13 cellular contexts compared by ENCODE assay signal in genomic region chr4:168605411-168605810, GRCh38.
DNase-seq lines count a peak whose midpoint lies in the region; TF ChIP-seq lines count a peak whose summit lies in the region.
"Had no signal": no experiment of that assay in that cellular context is flagged by ENCODE, and none has a peak within 500 bp of the region (broad histone marks: within the 10 kb centered on the region; RNA-seq: fewer than 3 reads in every experiment).

No MANE protein-coding gene starts in this region.

- no peaks in the 10 kb centered on the region for H3K27me3 ChIP-seq in HUES64 (ENCODE audit: insufficient read depth, low read length)
- H3K27me3 ChIP-seq in subcutaneous abdominal adipose tissue (ENCODE audit: control insufficient read depth in 5 of 5, insufficient read depth in 4 of 5, low read length in 5 of 5): no peaks in the 10 kb centered on the region
- H3K27me3 ChIP-seq: testis had no signal

- H3K9me3 Mint-ChIP-seq in CD14-positive monocyte: no peaks in the 10 kb centered on the region
- H3K9me3 Mint-ChIP-seq: activated T-cell treated with anti-CD3 and anti-CD28 coated beads, Interleukin-2, amount 50 U/mL, for 72 hours; nephron had no signal

- H3K27ac Mint-ChIP-seq in CD14-positive monocyte: no peak overlapping the region
- H3K27ac Mint-ChIP-seq: activated T-cell treated with anti-CD3 and anti-CD28 coated beads, Interleukin-2, amount 50 U/mL, for 72 hours had no signal

- H3K4me3 ChIP-seq in HUES64 (ENCODE audit: low read length): no peak overlapping the region
- no peak overlapping the region for H3K4me3 ChIP-seq in choroid plexus epithelial cell (ENCODE audit: low read depth, low read length)
- no peak overlapping the region for H3K4me3 ChIP-seq in subcutaneous abdominal adipose tissue (ENCODE audit: low read depth in 1 of 5, low read length in 5 of 5)
- H3K4me3 ChIP-seq: testis had no signal

- H3K36me3 Mint-ChIP-seq in CD14-positive monocyte: no peaks in the 10 kb centered on the region

- 84% methylated on average over 3 of the region's 3 CpGs for WGBS in HUES64

- no peak overlapping the region for H3K9ac ChIP-seq in HUES64 (ENCODE audit: low read depth, low read length)
- H3K9ac ChIP-seq in subcutaneous abdominal adipose tissue (ENCODE audit: low read length in 5 of 5): no peak overlapping the region

- H3K36me3 ChIP-seq in HUES64 (ENCODE audit: insufficient read depth, low read length): no peaks in the 10 kb centered on the region
- no peaks in the 10 kb centered on the region for H3K36me3 ChIP-seq in subcutaneous abdominal adipose tissue (ENCODE audit: control insufficient read depth in 5 of 5, insufficient read depth in 5 of 5, low read length in 5 of 5)

- H3K9me3 ChIP-seq in HUES64 (ENCODE audit: insufficient read depth, low read depth, low read length): no peaks in the 10 kb centered on the region
- H3K9me3 ChIP-seq in subcutaneous abdominal adipose tissue (ENCODE audit: control insufficient read depth in 5 of 5, low read length in 5 of 5): no peaks in the 10 kb centered on the region
- H3K9me3 ChIP-seq: testis had no signal

- intact Hi-C loops in CD14-positive monocyte (cut with micrococcal nuclease): no loop called here

- no peak for TF ChIP-seq CTCF in choroid plexus epithelial cell (conservative IDR thresholded peaks at IDR 0.05; ENCODE audit: low read depth, low read length)
- no peak for TF ChIP-seq CTCF in CD14-positive monocyte (IDR thresholded peaks at IDR 0.05)

- H3K27ac ChIP-seq in HUES64 (ENCODE audit: low read depth, low read length) (peak overlapping the region; percentile 61), subcutaneous abdominal adipose tissue (ENCODE audit: low read depth, low read length) (peak overlapping the region; percentile 52)
- H3K27ac ChIP-seq: testis had no signal

- H3K4me3 Mint-ChIP-seq in CD14-positive monocyte: no peak overlapping the region
- H3K4me3 Mint-ChIP-seq: activated T-cell treated with anti-CD3 and anti-CD28 coated beads, Interleukin-2, amount 50 U/mL, for 72 hours; nephron had no signal

- H3K4me1 ChIP-seq in HUES64 (ENCODE audit: insufficient read depth, low read length) (peaks cover 49% of the 10 kb centered on the region), subcutaneous abdominal adipose tissue (ENCODE audit: control insufficient read depth in 5 of 5, insufficient read depth in 5 of 5, low read length in 5 of 5) (peaks cover 3 to 20% (median 18%) of the 10 kb centered on the region in 5 donors)
- H3K4me1 ChIP-seq: testis had no signal

- peaks cover 0 to 2% (median 2%) of the 10 kb centered on the region in 3 donors for H3K27me3 Mint-ChIP-seq in CD14-positive monocyte (ENCODE audit: low read depth in 3 of 3)

- peak; percentile 91 for DNase-seq in choroid plexus epithelial cell (ENCODE audit: low read depth)
- DNase-seq in kidney glomerular epithelial cell (lab: John Stamatoyannopoulos, UW): peak; percentile 62
- DNase-seq in NK-92 treated with Interleukin-12 subunit alpha and Interleukin-12 subunit beta, amount 100 ng/mL, for 24 hours (lab: John Stamatoyannopoulos, UW): no peak
- no peak for DNase-seq in CD14-positive monocyte (ENCODE audit: low spot score)
- no peak for DNase-seq in activated naive CD4-positive, alpha-beta T cell treated with anti-CD3 and anti-CD28 coated beads, Interleukin-2, amount 50 U/mL, for 16 hours
- DNase-seq in NCI-H774 (lab: John Stamatoyannopoulos, UW): no peak
- DNase-seq: activated T-cell treated with anti-CD3 and anti-CD28 coated beads, Interleukin-2, amount 50 U/mL, for 72 hours; cerebellar nuclear complex; hippocampal formation; testis had no signal

- H3K4me1 Mint-ChIP-seq in CD14-positive monocyte: peaks cover 1% of the 10 kb centered on the region

Comparison
In these comparisons a context has a peak if more than half of its experiments do, and no peak if none do; other contexts are left out.
1. DNase-seq: peak in choroid plexus epithelial cell (single experiment) and kidney glomerular epithelial cell (single experiment); none in NK-92 treated with Interleukin-12 subunit alpha and Interleukin-12 subunit beta, amount 100 ng/mL, for 24 hours (single experiment), CD14-positive monocyte (single experiment), activated naive CD4-positive, alpha-beta T cell treated with anti-CD3 and anti-CD28 coated beads, Interleukin-2, amount 50 U/mL, for 16 hours (single experiment) and NCI-H774 (single experiment).